In genomic region chr9:73152445-73152844, GRCh38 we compare ENCODE assay signal across 8 cellular contexts. TPM values are rescaled to one million over a fixed set of nuclear protein-coding genes. Genes with fewer than 3 reads are reported as not detected.
DNase-seq lines count a peak whose midpoint lies in the region; ATAC-seq and TF ChIP-seq lines count a peak whose summit lies in the region.

No MANE protein-coding gene starts in this region.

- no peak for DNase-seq in AG04450 (ENCODE audit: low read depth, low spot score)
- peak; percentile 75 for DNase-seq in M059J (ENCODE audit: low read depth)
- DNase-seq in coronary artery (ENCODE audit: low spot score): no peak
- no peak for DNase-seq in DMS 273 treated with DMSO at 0.1 percent for 48 hours (lab: John Stamatoyannopoulos, UW)
- DNase-seq in effector CD4-positive, alpha-beta T cell: no peak
- DNase-seq in stimulated activated naive CD4-positive, alpha-beta T cell treated with Interleukin-2 at 50 U/mL for 16 hours (lab: John Stamatoyannopoulos, UW): no peak

- H3K4me1 ChIP-seq in muscle layer of colon (ENCODE audit: insufficient read depth, low read length): peaks cover 38% of the 10 kb centered on the region

- peaks cover 7% of the 10 kb centered on the region for H3K36me3 ChIP-seq in muscle layer of colon (ENCODE audit: insufficient read depth, low read length)

- POLR2A ChIA-PET in AG04450 (lab: Yijun Ruan, JAX): no interaction called here

- H3K27ac ChIP-seq in AG04450 (ENCODE audit: low read depth, low read length) (peak overlapping the region; percentile 69), coronary artery (peak overlapping the region; percentile 47 to 87), muscle layer of colon (ENCODE audit: low read depth, low read length) (peak overlapping the region; percentile 79)

- CTCF ChIA-PET in AG04450 (lab: Charles Lee): interaction anchor here (0.8 to 1.5 kb wide), 2 partner anchors 45 to 70 kb away, joined by 3 to 7 read pairs; no protein-coding TSS in a partner anchor

- H3K4me3 ChIP-seq in AG04450 (ENCODE audit: low read depth, low read length): peak overlapping the region; percentile 72
- H3K4me3 ChIP-seq in coronary artery: peak overlapping the region; percentile 71
- H3K4me3 ChIP-seq in muscle layer of colon (ENCODE audit: low read depth in 1 of 2, low read length in 2 of 2): peak overlapping the region; percentile 18 to 70

- H3K27me3 ChIP-seq in AG04450 (ENCODE audit: control insufficient read depth, insufficient read depth, low read length) (no peaks in the 10 kb centered on the region), muscle layer of colon (ENCODE audit: control insufficient read depth in 1 of 2, insufficient read depth in 2 of 2, low read length in 2 of 2) (no peaks in the 10 kb centered on the region)

- ATAC-seq in GM18907 (IDR thresholded peaks at IDR 0.05; ENCODE audit: unreplicated experiment): no peak

- peak overlapping the region; percentile 68 for H3K9ac ChIP-seq in muscle layer of colon (ENCODE audit: low read length)

- TF ChIP-seq CTCF in AG04450 (IDR thresholded peaks at IDR 0.05; ENCODE audit: low read depth, low read length) (no peak), coronary artery (IDR thresholded peaks at IDR 0.05) (no peak)

- H3K9me3 ChIP-seq in AG04450 (ENCODE audit: control insufficient read depth, insufficient read depth, low read length): no peaks in the 10 kb centered on the region
- H3K9me3 ChIP-seq in muscle layer of colon (ENCODE audit: low read length): no peaks in the 10 kb centered on the region

RNA-seq across cellular contexts. Expression of gene ANXA1, which starts 0.8 kb away (rescaled TPM):
- polyA plus RNA-seq in AG04450 (2011; rRNA removed): 425 and 596 TPM in 2 replicates
- 136 and 158 TPM in 2 replicates for polyA minus RNA-seq in AG04450 (2011; rRNA and poly(A)+ RNA removed)
- 608 and 753 TPM in 2 replicates for total RNA-seq in M059J (2014; rRNA removed; shearing (Covaris generic))
